Comparison of ENCODE assay signal across 1 cellular context in the genomic region with DNA sequence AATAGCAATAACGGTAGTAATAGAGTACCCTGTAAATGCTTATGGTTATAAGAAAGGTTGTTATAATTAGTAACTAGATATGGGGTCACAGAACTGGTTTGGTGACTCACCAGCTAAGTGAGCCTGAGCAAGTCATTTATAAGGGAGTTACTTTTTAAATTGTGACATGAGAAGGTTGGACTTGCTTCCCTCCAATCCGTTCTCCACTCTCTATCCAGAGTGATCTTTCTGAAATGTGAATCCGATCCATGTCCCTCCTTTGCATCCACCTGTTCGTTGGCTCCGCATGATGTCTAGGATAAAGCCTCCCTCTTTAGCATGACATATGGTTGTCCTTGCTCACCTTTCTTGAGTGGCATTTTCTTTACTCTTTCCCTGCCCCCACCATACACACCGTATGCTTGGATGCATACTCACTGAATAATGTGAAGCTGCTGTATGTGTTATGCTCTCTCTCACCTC.
TF ChIP-seq lines count a peak whose summit lies in the region.

No MANE protein-coding gene starts in this region.

TF ChIP-seq in HEK293, 187 proteins besides CTCF, POLR2A, EP300 and RAD21 (continued from another document):
- TF ChIP-seq, protein P1, sequence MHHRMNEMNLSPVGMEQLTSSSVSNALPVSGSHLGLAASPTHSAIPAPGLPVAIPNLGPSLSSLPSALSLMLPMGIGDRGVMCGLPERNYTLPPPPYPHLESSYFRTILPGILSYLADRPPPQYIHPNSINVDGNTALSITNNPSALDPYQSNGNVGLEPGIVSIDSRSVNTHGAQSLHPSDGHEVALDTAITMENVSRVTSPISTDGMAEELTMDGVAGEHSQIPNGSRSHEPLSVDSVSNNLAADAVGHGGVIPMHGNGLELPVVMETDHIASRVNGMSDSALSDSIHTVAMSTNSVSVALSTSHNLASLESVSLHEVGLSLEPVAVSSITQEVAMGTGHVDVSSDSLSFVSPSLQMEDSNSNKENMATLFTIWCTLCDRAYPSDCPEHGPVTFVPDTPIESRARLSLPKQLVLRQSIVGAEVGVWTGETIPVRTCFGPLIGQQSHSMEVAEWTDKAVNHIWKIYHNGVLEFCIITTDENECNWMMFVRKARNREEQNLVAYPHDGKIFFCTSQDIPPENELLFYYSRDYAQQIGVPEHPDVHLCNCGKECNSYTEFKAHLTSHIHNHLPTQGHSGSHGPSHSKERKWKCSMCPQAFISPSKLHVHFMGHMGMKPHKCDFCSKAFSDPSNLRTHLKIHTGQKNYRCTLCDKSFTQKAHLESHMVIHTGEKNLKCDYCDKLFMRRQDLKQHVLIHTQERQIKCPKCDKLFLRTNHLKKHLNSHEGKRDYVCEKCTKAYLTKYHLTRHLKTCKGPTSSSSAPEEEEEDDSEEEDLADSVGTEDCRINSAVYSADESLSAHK (tag by site-specific recombination; IDR thresholded peaks at IDR 0.05), result no peak
- no peak for TF ChIP-seq ZNF768 (tag by site-specific recombination; IDR thresholded peaks at IDR 0.05)
